ENCODE assay signal across 23 cellular contexts in the genomic region with DNA sequence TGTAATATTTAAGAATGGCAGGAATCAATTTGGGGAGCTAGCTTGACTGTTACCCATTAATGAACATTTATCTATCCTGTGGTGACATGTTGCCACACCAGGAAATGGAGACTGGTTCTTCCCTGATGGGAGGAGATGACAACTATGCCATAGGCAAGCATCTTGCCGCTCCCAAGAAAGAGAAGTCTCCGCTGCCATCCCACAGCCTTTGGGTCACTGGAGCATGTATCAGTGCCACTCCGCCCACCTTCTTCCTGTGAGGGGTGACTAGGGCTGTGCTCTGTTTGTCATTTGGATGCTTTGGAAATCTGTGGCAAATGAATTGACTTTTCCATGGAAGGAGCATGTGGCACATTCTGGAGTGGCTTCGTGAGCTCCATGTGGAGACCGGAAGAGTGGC. TPM values are rescaled to one million over a fixed set of nuclear protein-coding genes. Genes with fewer than 3 reads are reported as not detected.
DNase-seq lines count a peak whose midpoint lies in the region; ATAC-seq, FAIRE-seq and TF ChIP-seq lines count a peak whose summit lies in the region.
"Had no signal": no experiment of that assay in that cellular context is flagged by ENCODE, and none has a peak within 500 bp of the region (broad histone marks: within the 10 kb centered on the region; RNA-seq: fewer than 3 reads in every experiment).

No MANE protein-coding gene starts in this region.

- no peak for FAIRE-seq in astrocyte (lab: Jason Lieb, UNC)
- FAIRE-seq: GM19239, HTR-8/SVneo, RCC 7860 had no signal

- no peak overlapping the region for H2AFZ ChIP-seq in astrocyte (ENCODE audit: low read depth, low read length)

- POLR2A ChIA-PET in activated CD4-positive, alpha-beta T cell treated with anti-CD3 and anti-CD28 coated beads, Interleukin-2, amount 10 ng/mL, durations not matched to agents 7 days and 5 days (lab: Charles Lee) = no interaction called here

- 90% methylated on average over 2 of the region's 5 CpGs; no CpG with 5 or more reads in 1 of the 2 donors for WGBS in gastroesophageal sphincter (ENCODE audit: low coverage in 1 of 2), 2 donors

- no peaks in the 10 kb centered on the region for H3K4me1 ChIP-seq in astrocyte (ENCODE audit: insufficient read depth, low read length)
- H3K4me1 ChIP-seq in neutrophil (ENCODE audit: control insufficient read depth in 1 of 2, insufficient read depth in 1 of 2, low read depth in 1 of 2, low read length in 1 of 2) = peaks cover 4 to 10% of the 10 kb centered on the region in 2 experiments
- no peaks in the 10 kb centered on the region for H3K4me1 ChIP-seq in gastroesophageal sphincter
- H3K4me1 ChIP-seq: SJSA1 had no signal

- H3K9me3 Mint-ChIP-seq in activated CD4-positive, alpha-beta T cell treated with anti-CD3 and anti-CD28 coated beads, Interleukin-2, amount 10 ng/mL, durations not matched to agents 7 days and 5 days = no peaks in the 10 kb centered on the region
- H3K9me3 Mint-ChIP-seq in astrocyte (ENCODE audit: unreplicated experiment) = no peaks in the 10 kb centered on the region
- H3K9me3 Mint-ChIP-seq: IgD-negative memory B cell had no signal

- H3K27me3 ChIP-seq in astrocyte (ENCODE audit: insufficient read depth, low read length) = no peaks in the 10 kb centered on the region
- no peaks in the 10 kb centered on the region for H3K27me3 ChIP-seq in neutrophil
- no peaks in the 10 kb centered on the region for H3K27me3 ChIP-seq in gastroesophageal sphincter
- H3K27me3 ChIP-seq: SJSA1 had no signal

- no peak overlapping the region for H3K4me3 Mint-ChIP-seq in activated CD4-positive, alpha-beta T cell treated with anti-CD3 and anti-CD28 coated beads, Interleukin-2, amount 10 ng/mL, durations not matched to agents 7 days and 5 days
- H3K4me3 Mint-ChIP-seq in astrocyte (ENCODE audit: unreplicated experiment) = peak overlapping the region; percentile 15
- H3K4me3 Mint-ChIP-seq: IgD-negative memory B cell had no signal

- no peaks in the 10 kb centered on the region for H3K27me3 Mint-ChIP-seq in activated CD4-positive, alpha-beta T cell treated with anti-CD3 and anti-CD28 coated beads, Interleukin-2, amount 10 ng/mL, durations not matched to agents 7 days and 5 days
- H3K27me3 Mint-ChIP-seq in astrocyte (ENCODE audit: low read depth, unreplicated experiment) = no peaks in the 10 kb centered on the region
- H3K27me3 Mint-ChIP-seq: IgD-negative memory B cell had no signal

- DNase-seq in activated CD4-positive, alpha-beta T cell treated with anti-CD3 and anti-CD28 coated beads, Interleukin-2, amount 10 ng/mL, durations not matched to agents 7 days and 5 days = no peak
- no peak for DNase-seq in activated CD4-positive, alpha-beta T cell treated with anti-CD3 and anti-CD28 coated beads, Interleukin-2, amount 50 U/mL, for 4 hours
- DNase-seq in CD1c-positive myeloid dendritic cell (ENCODE audit: extremely low spot score) (peak; percentile 85), astrocyte (ENCODE audit: low read depth) (no peak), GF-D8 (lab: John Stamatoyannopoulos, UW) (no peak), EL (no peak)
- DNase-seq: 8988T, C1 segment of cervical spinal cord, GDM1, NCI-H1105, NCI-H146, NCI-H2029 treated with DMSO at 0.1 percent for 48 hours, NCI-H345, NCI-H524, NCI-H774 had no signal

- H3K79me2 ChIP-seq in astrocyte (ENCODE audit: insufficient read depth, low read length) = peaks cover 45% of the 10 kb centered on the region

- no peak overlapping the region for H3K4me2 ChIP-seq in astrocyte (ENCODE audit: low read length)

- H3K27ac Mint-ChIP-seq in activated CD4-positive, alpha-beta T cell treated with anti-CD3 and anti-CD28 coated beads, Interleukin-2, amount 10 ng/mL, durations not matched to agents 7 days and 5 days = peak overlapping the region; percentile 46
- no peak overlapping the region for H3K27ac Mint-ChIP-seq in astrocyte (ENCODE audit: unreplicated experiment)

- H4K20me1 ChIP-seq in astrocyte (ENCODE audit: insufficient read depth, low read length) = peaks cover 57% of the 10 kb centered on the region

- H3K9ac ChIP-seq in astrocyte (ENCODE audit: low read length) = no peak overlapping the region

- H3K36me3 Mint-ChIP-seq in activated CD4-positive, alpha-beta T cell treated with anti-CD3 and anti-CD28 coated beads, Interleukin-2, amount 10 ng/mL, durations not matched to agents 7 days and 5 days (ENCODE audit: low read depth) = peaks cover 59% of the 10 kb centered on the region
- peaks cover 21% of the 10 kb centered on the region for H3K36me3 Mint-ChIP-seq in astrocyte (ENCODE audit: low read depth, unreplicated experiment)
- H3K36me3 Mint-ChIP-seq: IgD-negative memory B cell had no signal

- no peak overlapping the region for H3K4me3 ChIP-seq in astrocyte (ENCODE audit: insufficient read depth, low read depth, low read length)
- H3K4me3 ChIP-seq in neutrophil (ENCODE audit: low read depth in 1 of 2, low read length in 1 of 2) = no peak overlapping the region
- no peak overlapping the region for H3K4me3 ChIP-seq in gastroesophageal sphincter
- H3K4me3 ChIP-seq: SJSA1 had no signal

- TF ChIP-seq EP300 in gastroesophageal sphincter (IDR thresholded peaks at IDR 0.05) = no peak

- CTCF ChIA-PET in activated CD4-positive, alpha-beta T cell treated with anti-CD3 and anti-CD28 coated beads, Interleukin-2, amount 10 ng/mL, durations not matched to agents 7 days and 5 days (lab: Charles Lee) = interaction anchor here (16.2 kb wide), 1 partner anchor 14 kb away, joined by 141 read pairs; the partner anchor contains the start of gene FERMT3

- no peaks in the 10 kb centered on the region for H3K9me3 ChIP-seq in astrocyte (ENCODE audit: insufficient read depth, low read depth, low read length)
- H3K9me3 ChIP-seq in neutrophil = no peaks in the 10 kb centered on the region
- no peaks in the 10 kb centered on the region for H3K9me3 ChIP-seq in gastroesophageal sphincter
- H3K9me3 ChIP-seq: SJSA1 had no signal

- no peak for ATAC-seq in gastroesophageal sphincter

- H3K27ac ChIP-seq in astrocyte (ENCODE audit: low read depth, low read length) (no peak overlapping the region), neutrophil (peak overlapping the region; percentile 49), gastroesophageal sphincter (no peak overlapping the region)
- H3K27ac ChIP-seq: SJSA1 had no signal

- TF ChIP-seq POLR2A in gastroesophageal sphincter (IDR thresholded peaks at IDR 0.05) = no peak

- H3K36me3 ChIP-seq in astrocyte (ENCODE audit: insufficient read depth, low read length) = peaks cover 49% of the 10 kb centered on the region
- H3K36me3 ChIP-seq in neutrophil = peaks cover 45% of the 10 kb centered on the region
- H3K36me3 ChIP-seq in gastroesophageal sphincter = peaks cover 0 to 58% of the 10 kb centered on the region in 2 donors

- H3K4me1 Mint-ChIP-seq in activated CD4-positive, alpha-beta T cell treated with anti-CD3 and anti-CD28 coated beads, Interleukin-2, amount 10 ng/mL, durations not matched to agents 7 days and 5 days = peaks cover 31% of the 10 kb centered on the region
- peaks cover 8% of the 10 kb centered on the region for H3K4me1 Mint-ChIP-seq in astrocyte (ENCODE audit: low read depth, unreplicated experiment)

- TF ChIP-seq CTCF in astrocyte (IDR thresholded peaks at IDR 0.05; ENCODE audit: insufficient read depth, low read depth, low read length) (no peak), neutrophil (IDR thresholded peaks at IDR 0.05) (no peak), gastroesophageal sphincter (IDR thresholded peaks at IDR 0.05) (no peak)

RNA-seq across cellular contexts. Expression of gene STIP1, which starts 6.5 kb away (rescaled TPM):
- 100 to 1,000 TPM; 211 to 213 TPM for total RNA-seq in activated CD4-positive, alpha-beta T cell treated with anti-CD3 and anti-CD28 coated beads, Interleukin-2, amount 10 ng/mL, durations not matched to agents 7 days and 5 days
- total RNA-seq in astrocyte (179 and 200 TPM in 2 replicates), gastroesophageal sphincter (100 to 1,000 TPM in 1 of 4 donors, 10 to 100 TPM in 3; 88.6 to 134 (median 94.0) TPM)

RNA-seq across cellular contexts. Expression of gene FERMT3, which starts 14.1 kb away (rescaled TPM):
- total RNA-seq in activated CD4-positive, alpha-beta T cell treated with anti-CD3 and anti-CD28 coated beads, Interleukin-2, amount 10 ng/mL, durations not matched to agents 7 days and 5 days = 100 to 1,000 TPM; 190 to 207 TPM
- total RNA-seq in astrocyte = 1.3 and 1.6 TPM in 2 replicates
- total RNA-seq in gastroesophageal sphincter = 10 to 100 TPM; 14.5 to 28.5 (median 17.0) TPM
- total RNA-seq: H4 had no signal

RNA-seq across cellular contexts. Expression of gene MACROD1, which starts 26.5 kb away (rescaled TPM):
- total RNA-seq in activated CD4-positive, alpha-beta T cell treated with anti-CD3 and anti-CD28 coated beads, Interleukin-2, amount 10 ng/mL, durations not matched to agents 7 days and 5 days = 10 to 100 TPM in 1 of 2 experiments, 1 to 10 TPM in 1; 9.2 to 11.6 TPM
- total RNA-seq in astrocyte (3.4 and 5.1 TPM in 2 replicates), gastroesophageal sphincter (10 to 100 TPM; 26.9 to 56.2 (median 30.4) TPM)

RNA-seq across cellular contexts. Expression of gene TRPT1, which starts 33.6 kb away (rescaled TPM):
- 10 to 100 TPM; 20.0 to 26.5 TPM for total RNA-seq in activated CD4-positive, alpha-beta T cell treated with anti-CD3 and anti-CD28 coated beads, Interleukin-2, amount 10 ng/mL, durations not matched to agents 7 days and 5 days
- total RNA-seq in astrocyte (28.8 and 29.4 TPM in 2 replicates), gastroesophageal sphincter (10 to 100 TPM; 41.4 to 59.9 (median 50.3) TPM)

RNA-seq across cellular contexts. Expression of gene NUDT22, which starts 33.6 kb away (rescaled TPM):
- total RNA-seq in activated CD4-positive, alpha-beta T cell treated with anti-CD3 and anti-CD28 coated beads, Interleukin-2, amount 10 ng/mL, durations not matched to agents 7 days and 5 days = 10 to 100 TPM; 70.2 to 82.1 TPM
- total RNA-seq in astrocyte = 40.2 and 40.7 TPM in 2 replicates
- total RNA-seq in gastroesophageal sphincter = 10 to 100 TPM; 36.8 to 53.7 (median 45.8) TPM

Comparison
In these comparisons a context has a peak if more than half of its experiments do, and no peak if none do; other contexts are left out.
1. RNA of gene FERMT3, which starts 14.1 kb away (total RNA-seq): 190 to 207 TPM in activated CD4-positive, alpha-beta T cell treated with anti-CD3 and anti-CD28 coated beads, Interleukin-2, amount 10 ng/mL, durations not matched to agents 7 days and 5 days; 14.5 to 28.5 TPM in gastroesophageal sphincter and 1.3 to 1.6 TPM in astrocyte; every median in the first group is over 4 times any median in the second.